In the genomic region with DNA sequence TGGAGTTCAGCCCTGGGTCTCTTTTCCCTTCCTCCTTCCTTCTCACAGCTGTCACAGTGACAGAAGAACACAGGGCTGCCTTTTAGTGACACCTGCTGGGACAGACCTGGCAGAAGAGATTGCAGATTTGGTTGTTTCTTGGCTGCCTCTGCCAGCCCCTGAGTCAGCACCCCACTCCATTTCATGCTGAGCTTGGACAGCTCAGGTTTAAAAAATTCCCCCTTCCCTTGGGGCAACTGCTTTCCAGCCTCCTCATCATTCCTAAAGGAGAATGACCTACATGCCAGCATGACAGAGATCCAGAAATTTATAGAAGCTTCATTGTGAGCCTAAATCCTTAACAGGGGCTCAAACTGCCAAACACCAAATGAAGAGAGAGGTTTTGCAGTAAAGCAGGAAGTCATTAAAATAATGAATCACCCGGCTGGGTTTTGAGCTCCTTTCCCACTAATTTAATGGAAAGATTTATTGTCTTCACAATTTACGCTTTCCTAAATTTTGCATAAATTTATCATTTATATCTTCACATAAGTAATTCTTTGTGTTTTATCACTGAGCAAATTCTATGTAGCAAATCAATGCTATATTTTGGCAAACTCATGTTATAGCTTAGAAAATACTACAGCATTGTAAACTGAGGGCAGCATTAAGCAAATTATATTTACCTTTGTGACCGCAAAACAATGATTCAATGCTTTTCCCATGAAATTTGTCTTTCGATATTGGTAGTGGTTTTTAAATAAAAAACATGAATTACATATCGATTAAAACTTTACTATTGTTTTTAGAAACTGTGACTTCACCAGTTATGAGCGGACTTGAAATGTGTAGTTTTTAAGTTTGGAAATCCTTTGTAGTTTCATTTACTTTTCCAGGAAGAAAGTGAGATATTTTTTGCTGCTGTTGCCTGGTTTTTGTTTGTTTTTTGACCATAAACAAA, we compare ENCODE assay signal across 1 cellular context.
TF ChIP-seq lines count a peak whose summit lies in the region.

No MANE protein-coding gene starts in this region.

TF ChIP-seq in HEK293, 187 proteins besides CTCF, POLR2A, EP300 and RAD21 (continued from another document):
- TF ChIP-seq, protein P1, sequence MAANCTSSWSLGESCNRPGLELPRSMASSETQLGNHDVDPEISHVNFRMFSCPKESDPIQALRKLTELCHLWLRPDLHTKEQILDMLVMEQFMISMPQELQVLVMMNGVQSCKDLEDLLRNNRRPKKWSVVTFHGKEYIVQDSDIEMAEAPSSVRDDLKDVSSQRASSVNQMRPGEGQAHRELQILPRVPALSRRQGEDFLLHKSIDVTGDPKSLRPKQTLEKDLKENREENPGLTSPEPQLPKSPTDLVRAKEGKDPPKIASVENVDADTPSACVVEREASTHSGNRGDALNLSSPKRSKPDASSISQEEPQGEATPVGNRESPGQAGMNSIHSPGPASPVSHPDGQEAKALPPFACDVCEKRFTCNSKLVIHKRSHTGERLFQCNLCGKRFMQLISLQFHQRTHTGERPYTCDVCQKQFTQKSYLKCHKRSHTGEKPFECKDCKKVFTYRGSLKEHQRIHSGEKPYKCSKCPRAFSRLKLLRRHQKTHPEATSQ (tag by site-specific recombination; IDR thresholded peaks at IDR 0.05): no peak
- TF ChIP-seq ZFHX2 (tag by site-specific recombination; conservative IDR thresholded peaks at IDR 0.05): no peak
- no peak for TF ChIP-seq ZNF521 (tag by site-specific recombination; IDR thresholded peaks at IDR 0.05)
- no peak for TF ChIP-seq KLF7 (tag by site-specific recombination; IDR thresholded peaks at IDR 0.05; ENCODE audit: borderline replicate concordance)
- TF ChIP-seq, protein P2, sequence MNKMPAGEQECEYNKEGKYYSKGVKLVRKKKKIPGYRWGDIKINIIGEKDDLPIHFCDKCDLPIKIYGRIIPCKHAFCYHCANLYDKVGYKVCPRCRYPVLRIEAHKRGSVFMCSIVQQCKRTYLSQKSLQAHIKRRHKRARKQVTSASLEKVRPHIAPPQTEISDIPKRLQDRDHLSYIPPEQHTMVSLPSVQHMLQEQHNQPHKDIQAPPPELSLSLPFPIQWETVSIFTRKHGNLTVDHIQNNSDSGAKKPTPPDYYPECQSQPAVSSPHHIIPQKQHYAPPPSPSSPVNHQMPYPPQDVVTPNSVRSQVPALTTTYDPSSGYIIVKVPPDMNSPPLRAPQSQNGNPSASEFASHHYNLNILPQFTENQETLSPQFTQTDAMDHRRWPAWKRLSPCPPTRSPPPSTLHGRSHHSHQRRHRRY (tag by site-specific recombination; IDR thresholded peaks at IDR 0.05): no peak
- TF ChIP-seq ZNF239 (tag by site-specific recombination; IDR thresholded peaks at IDR 0.05): no peak
- TF ChIP-seq GLI2 (tag by site-specific recombination; IDR thresholded peaks at IDR 0.05; ENCODE audit: borderline replicate concordance, low read depth): no peak
- no peak for TF ChIP-seq ZNF600 (tag by site-specific recombination; IDR thresholded peaks at IDR 0.05)
- no peak for TF ChIP-seq ZNF544 (tag by site-specific recombination; IDR thresholded peaks at IDR 0.05)
- TF ChIP-seq, protein P3, sequence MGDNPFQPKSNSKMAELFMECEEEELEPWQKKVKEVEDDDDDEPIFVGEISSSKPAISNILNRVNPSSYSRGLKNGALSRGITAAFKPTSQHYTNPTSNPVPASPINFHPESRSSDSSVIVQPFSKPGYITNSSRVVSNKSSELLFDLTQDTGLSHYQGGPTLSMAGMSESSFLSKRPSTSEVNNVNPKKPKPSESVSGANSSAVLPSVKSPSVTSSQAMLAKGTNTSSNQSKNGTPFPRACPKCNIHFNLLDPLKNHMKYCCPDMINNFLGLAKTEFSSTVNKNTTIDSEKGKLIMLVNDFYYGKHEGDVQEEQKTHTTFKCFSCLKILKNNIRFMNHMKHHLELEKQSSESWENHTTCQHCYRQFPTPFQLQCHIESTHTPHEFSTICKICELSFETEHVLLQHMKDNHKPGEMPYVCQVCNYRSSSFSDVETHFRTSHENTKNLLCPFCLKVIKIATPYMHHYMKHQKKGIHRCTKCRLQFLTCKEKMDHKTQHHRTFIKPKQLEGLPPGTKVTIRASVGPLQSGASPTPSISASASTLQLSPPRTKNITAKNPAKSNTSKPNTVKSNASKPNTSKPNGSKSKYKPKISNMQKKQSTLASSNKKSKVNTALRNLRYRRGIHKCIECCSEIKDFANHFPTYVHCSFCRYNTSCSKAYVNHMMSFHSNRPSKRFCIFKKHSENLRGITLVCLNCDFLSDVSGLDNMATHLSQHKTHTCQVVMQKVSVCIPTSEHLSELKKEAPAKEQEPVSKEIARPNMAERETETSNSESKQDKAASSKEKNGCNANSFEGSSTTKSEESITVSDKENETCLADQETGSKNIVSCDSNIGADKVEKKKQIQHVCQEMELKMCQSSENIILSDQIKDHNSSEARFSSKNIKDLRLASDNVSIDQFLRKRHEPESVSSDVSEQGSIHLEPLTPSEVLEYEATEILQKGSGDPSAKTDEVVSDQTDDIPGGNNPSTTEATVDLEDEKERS (tag by site-specific recombination; IDR thresholded peaks at IDR 0.05): no peak
- TF ChIP-seq KLF1 (tag by site-specific recombination; IDR thresholded peaks at IDR 0.05): no peak
- no peak for TF ChIP-seq ZNF292 (tag by site-specific recombination; IDR thresholded peaks at IDR 0.05; ENCODE audit: borderline replicate concordance, low read depth)
- TF ChIP-seq ZNF302 (tag by site-specific recombination; IDR thresholded peaks at IDR 0.05; ENCODE audit: low read depth): no peak
- no peak for TF ChIP-seq ZNF423 (tag by site-specific recombination; IDR thresholded peaks at IDR 0.05)
- TF ChIP-seq GLIS2 (tag by site-specific recombination; IDR thresholded peaks at IDR 0.05): no peak
- TF ChIP-seq ZNF664 (tag by site-specific recombination; IDR thresholded peaks at IDR 0.05): peak; percentile 67; the same call in 1 of the 2 replicates
- TF ChIP-seq ZNF777 (tag by site-specific recombination; IDR thresholded peaks at IDR 0.05; ENCODE audit: borderline replicate concordance): no peak
- no peak for TF ChIP-seq ZNF830 (tag by site-specific recombination; IDR thresholded peaks at IDR 0.05; ENCODE audit: low read depth)
- no peak for TF ChIP-seq ZNF214 (tag by site-specific recombination; IDR thresholded peaks at IDR 0.05; ENCODE audit: borderline replicate concordance)
- TF ChIP-seq, protein P4, sequence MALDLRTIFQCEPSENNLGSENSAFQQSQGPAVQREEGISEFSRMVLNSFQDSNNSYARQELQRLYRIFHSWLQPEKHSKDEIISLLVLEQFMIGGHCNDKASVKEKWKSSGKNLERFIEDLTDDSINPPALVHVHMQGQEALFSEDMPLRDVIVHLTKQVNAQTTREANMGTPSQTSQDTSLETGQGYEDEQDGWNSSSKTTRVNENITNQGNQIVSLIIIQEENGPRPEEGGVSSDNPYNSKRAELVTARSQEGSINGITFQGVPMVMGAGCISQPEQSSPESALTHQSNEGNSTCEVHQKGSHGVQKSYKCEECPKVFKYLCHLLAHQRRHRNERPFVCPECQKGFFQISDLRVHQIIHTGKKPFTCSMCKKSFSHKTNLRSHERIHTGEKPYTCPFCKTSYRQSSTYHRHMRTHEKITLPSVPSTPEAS (tag by site-specific recombination; IDR thresholded peaks at IDR 0.05): no peak
- no peak for TF ChIP-seq ZNF558 (tag by site-specific recombination; IDR thresholded peaks at IDR 0.05)
- TF ChIP-seq YY2 (tag by site-specific recombination; IDR thresholded peaks at IDR 0.05): no peak
- no peak for TF ChIP-seq PRDM1 (tag by site-specific recombination; IDR thresholded peaks at IDR 0.05)
- no peak for TF ChIP-seq ZNF155 (tag by site-specific recombination; IDR thresholded peaks at IDR 0.05)
- TF ChIP-seq, protein P5, sequence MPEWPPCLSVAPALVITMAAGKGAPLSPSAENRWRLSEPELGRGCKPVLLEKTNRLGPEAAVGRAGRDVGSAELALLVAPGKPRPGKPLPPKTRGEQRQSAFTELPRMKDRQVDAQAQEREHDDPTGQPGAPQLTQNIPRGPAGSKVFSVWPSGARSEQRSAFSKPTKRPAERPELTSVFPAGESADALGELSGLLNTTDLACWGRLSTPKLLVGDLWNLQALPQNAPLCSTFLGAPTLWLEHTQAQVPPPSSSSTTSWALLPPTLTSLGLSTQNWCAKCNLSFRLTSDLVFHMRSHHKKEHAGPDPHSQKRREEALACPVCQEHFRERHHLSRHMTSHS (tag by site-specific recombination; IDR thresholded peaks at IDR 0.05): no peak
- no peak for TF ChIP-seq ZNF221 (tag by site-specific recombination; IDR thresholded peaks at IDR 0.05; ENCODE audit: borderline replicate concordance)
- TF ChIP-seq ZNF132 (tag by site-specific recombination; IDR thresholded peaks at IDR 0.05; ENCODE audit: borderline replicate concordance): no peak
- no peak for TF ChIP-seq REPIN1 (tag by site-specific recombination; IDR thresholded peaks at IDR 0.05; ENCODE audit: low read depth)
- 0 out of 2 replicates have a peak, but pooled peaks have one; percentile 30 for TF ChIP-seq ZNF596 (tag by site-specific recombination; IDR thresholded peaks at IDR 0.05)
- no peak for TF ChIP-seq ZNF549 (tag by site-specific recombination; IDR thresholded peaks at IDR 0.05)
- TF ChIP-seq GLIS1 (tag by site-specific recombination; IDR thresholded peaks at IDR 0.05): no peak
- no peak for TF ChIP-seq ZNF571 (tag by site-specific recombination; IDR thresholded peaks at IDR 0.05)
